Comparison of ENCODE assay signal across 8 cellular contexts in the genomic region with DNA sequence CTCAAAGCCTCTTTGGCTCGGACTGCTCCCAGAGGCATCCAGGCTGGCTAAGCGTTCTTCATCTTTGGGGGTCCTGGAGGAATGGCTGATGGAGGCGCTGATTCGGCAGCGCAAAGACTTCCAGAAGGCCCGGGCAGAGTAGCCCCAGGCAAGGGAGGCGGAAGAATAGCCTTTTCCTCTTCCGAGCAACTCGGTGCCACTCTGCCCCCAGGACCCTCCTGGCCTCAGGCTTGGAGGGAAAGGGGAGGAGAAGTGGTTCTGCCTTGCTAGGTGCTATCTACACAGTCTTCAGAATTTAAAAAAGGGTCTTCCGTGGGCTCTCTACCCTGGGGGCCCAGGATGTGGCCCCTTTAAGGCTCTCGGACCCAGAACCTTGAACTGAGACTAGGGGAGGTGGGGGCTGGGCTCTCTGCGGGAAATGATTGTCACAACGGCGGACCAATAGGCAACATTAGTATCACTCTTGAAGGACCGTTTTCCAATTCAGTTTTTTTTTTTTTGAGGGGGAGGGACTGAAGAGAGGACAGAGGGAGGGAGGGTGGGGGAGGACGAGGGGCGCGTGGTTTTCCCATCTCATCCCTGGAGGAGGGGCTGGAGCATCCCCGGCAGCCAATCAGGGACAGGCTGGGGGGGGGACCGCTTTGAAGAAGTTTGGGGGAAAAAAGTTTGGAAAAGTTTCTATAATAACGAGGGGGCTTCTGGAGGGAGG. TPM values are rescaled to one million over a fixed set of nuclear protein-coding genes. Genes with fewer than 3 reads are reported as not detected.
DNase-seq lines count a peak whose midpoint lies in the region; ATAC-seq lines count a peak whose summit lies in the region.

A gene (plus strand): TSS at position 679 of the 709 bp plus-strand sequence. CDS start 157 bp downstream, outside the sequence.

- CTCF ChIA-PET in activated CD4-positive, alpha-beta T cell treated with anti-CD3 and anti-CD28 coated beads, Interleukin-2, amount 10 ng/mL, durations not matched to agents 7 days and 5 days (lab: Charles Lee) = no interaction called here

- H3K27me3 Mint-ChIP-seq in activated CD4-positive, alpha-beta T cell treated with anti-CD3 and anti-CD28 coated beads, Interleukin-2, amount 10 ng/mL, durations not matched to agents 7 days and 5 days = peaks cover 46% of the 10 kb centered on the region

- peak; percentile 15 for ATAC-seq in HG03045 (IDR thresholded peaks at IDR 0.05; ENCODE audit: unreplicated experiment)
- ATAC-seq in sciatic nerve = peak; percentile 75

- peak; percentile 97 for DNase-seq in EH (ENCODE audit: low read depth)
- peak; percentile 78 for DNase-seq in NCI-H774 (lab: John Stamatoyannopoulos, UW)
- peak; percentile 69 for DNase-seq in brain pericyte (ENCODE audit: low read depth, low spot score)
- peak; percentile 90 for DNase-seq in iPS DF 6.9 (ENCODE audit: low read depth, low spot score)
- DNase-seq in sciatic nerve (ENCODE audit: low spot score) = peak; percentile 87
- no peak for DNase-seq in HUDEP-2 (lab: John Stamatoyannopoulos, UW; ENCODE audit: unreplicated experiment in 76 of 76)
- no peak for DNase-seq in activated CD4-positive, alpha-beta T cell treated with anti-CD3 and anti-CD28 coated beads, Interleukin-2, amount 10 ng/mL, durations not matched to agents 7 days and 5 days

- no peaks in the 10 kb centered on the region for H3K9me3 ChIP-seq in iPS DF 6.9 (ENCODE audit: control insufficient read depth, insufficient read depth, low read length)

- POLR2A ChIA-PET in activated CD4-positive, alpha-beta T cell treated with anti-CD3 and anti-CD28 coated beads, Interleukin-2, amount 10 ng/mL, durations not matched to agents 7 days and 5 days (lab: Charles Lee) = no interaction called here

- H3K27ac Mint-ChIP-seq in activated CD4-positive, alpha-beta T cell treated with anti-CD3 and anti-CD28 coated beads, Interleukin-2, amount 10 ng/mL, durations not matched to agents 7 days and 5 days = no peak within 1 kb of the TSS

- no peaks in the 10 kb centered on the region for H3K9me3 Mint-ChIP-seq in activated CD4-positive, alpha-beta T cell treated with anti-CD3 and anti-CD28 coated beads, Interleukin-2, amount 10 ng/mL, durations not matched to agents 7 days and 5 days

- no peaks in the 10 kb centered on the region for H3K27me3 ChIP-seq in iPS DF 6.9 (ENCODE audit: control insufficient read depth, insufficient read depth, low read length)

- H3K4me1 ChIP-seq in iPS DF 6.9 (ENCODE audit: control insufficient read depth, insufficient read depth, low read length) = peaks cover 2% of the 10 kb centered on the region; the same call in 1 of the 2 replicates

- H3K4me1 Mint-ChIP-seq in activated CD4-positive, alpha-beta T cell treated with anti-CD3 and anti-CD28 coated beads, Interleukin-2, amount 10 ng/mL, durations not matched to agents 7 days and 5 days = peaks cover 25% of the 10 kb centered on the region

- peak within 1 kb of the TSS; percentile 50; the same call in 1 of the 2 replicates for H3K4me3 ChIP-seq in iPS DF 6.9 (ENCODE audit: low read length)

- H3K4me3 Mint-ChIP-seq in activated CD4-positive, alpha-beta T cell treated with anti-CD3 and anti-CD28 coated beads, Interleukin-2, amount 10 ng/mL, durations not matched to agents 7 days and 5 days = no peak within 1 kb of the TSS

- WGBS in iPS DF 6.9 (ENCODE audit: insufficient coverage, insufficient read length) = no CpG with 5 or more reads among the region's 21 CpGs

- intact Hi-C loops in sciatic nerve (cut with DNase I) = loop anchor here (5.0 kb wide), 1 partner anchor 65 kb away; no protein-coding TSS in a partner anchor

- peak within 1 kb of the TSS; percentile 69 for H3K27ac ChIP-seq in iPS DF 6.9 (ENCODE audit: low read length)

- H3K36me3 ChIP-seq in iPS DF 6.9 (ENCODE audit: control insufficient read depth, insufficient read depth, low read length) = no peaks in the 10 kb centered on the region

- H3K36me3 Mint-ChIP-seq in activated CD4-positive, alpha-beta T cell treated with anti-CD3 and anti-CD28 coated beads, Interleukin-2, amount 10 ng/mL, durations not matched to agents 7 days and 5 days (ENCODE audit: low read depth) = peaks cover 2% of the 10 kb centered on the region

RNA-seq across cellular contexts. Expression of the gene that starts here (rescaled TPM):
- total RNA-seq in sciatic nerve = 78.9 TPM
- not detected for total RNA-seq in activated CD4-positive, alpha-beta T cell treated with anti-CD3 and anti-CD28 coated beads, Interleukin-2, amount 10 ng/mL, durations not matched to agents 7 days and 5 days

Comparison
In these comparisons a context has a peak if more than half of its experiments do, and no peak if none do; other contexts are left out.
1. RNA of the gene that starts here (total RNA-seq): 78.9 TPM in sciatic nerve (single experiment); not detected in activated CD4-positive, alpha-beta T cell treated with anti-CD3 and anti-CD28 coated beads, Interleukin-2, amount 10 ng/mL, durations not matched to agents 7 days and 5 days; every median in the first group is over 10 times any median in the second.
2. DNase-seq: peak in EH (single experiment), NCI-H774 (single experiment), brain pericyte (single experiment), iPS DF 6.9 (single experiment) and sciatic nerve (single experiment); none in HUDEP-2 (0 of 76) and activated CD4-positive, alpha-beta T cell treated with anti-CD3 and anti-CD28 coated beads, Interleukin-2, amount 10 ng/mL, durations not matched to agents 7 days and 5 days (single experiment).